Comparison of ENCODE assay signal across 12 cellular contexts in genomic region chr2:99487906-99488305, GRCh38. TPM values are rescaled to one million over a fixed set of nuclear protein-coding genes. Genes with fewer than 3 reads are reported as not detected.
A peak's percentile ranks its signal among the peaks of the same experiment; 100 is the strongest.
DNase-seq lines count a peak whose midpoint lies in the region; ATAC-seq, FAIRE-seq and TF ChIP-seq lines count a peak whose summit lies in the region.
"Had no signal": no experiment of that assay in that cellular context is flagged by ENCODE, and none has a peak within 500 bp of the region (broad histone marks: within the 10 kb centered on the region; RNA-seq: fewer than 3 reads in every experiment).

No MANE protein-coding gene starts in this region.

- peak overlapping the region in 1 of 2 donors; percentile 76 for H3K27ac Mint-ChIP-seq in T-cell
- H3K27ac Mint-ChIP-seq in immature natural killer cell, result peak overlapping the region in 4 of 6 donors; percentile 36 to 98 (median 97)

- H3K27ac ChIP-seq in BLaER1 treated with 17β-estradiol and CSF1 and Interleukin-3, amounts not matched to agents 10 nM and 100 nM, result no peak overlapping the region

- POLR2A ChIA-PET in T-cell (lab: Charles Lee), result interaction anchor here in 1 of 2 donors (0.6 kb wide), 1 partner anchor 46 kb away, joined by 3 read pairs; no protein-coding TSS in a partner anchor

- peaks cover 47 to 65% (median 64%) of the 10 kb centered on the region in 11 experiments; a peak in 21 of 22 replicates for H4K20me1 ChIP-seq in BLaER1 treated with 17β-estradiol and CSF1 and Interleukin-3, amounts not matched to agents 10 nM and 100 nM

- H3K9me3 Mint-ChIP-seq in T-cell, result no peaks in the 10 kb centered on the region
- no peaks in the 10 kb centered on the region for H3K9me3 Mint-ChIP-seq in immature natural killer cell

- DNase-seq in GM06990 (ENCODE audit: extremely low read depth, insufficient read length) (no peak), T-cell (no peak), immature natural killer cell (no peak), ecto neural progenitor cell (ENCODE audit: low spot score) (no peak), frontal cortex (ENCODE audit: low spot score in 2 of 2) (no peak)
- DNase-seq: activated CD4-positive, CD25-positive, alpha-beta regulatory T cell treated with anti-CD3 and anti-CD28 coated beads, Interleukin-2, amount 50 U/mL, for 72 hours; heart left ventricle; NCI-H510A; SIG-M5 had no signal

- no peaks in the 10 kb centered on the region for H3K9me3 ChIP-seq in BLaER1 treated with 17β-estradiol and CSF1 and Interleukin-3, amounts not matched to agents 10 nM and 100 nM (replicated peaks in 1 of 11)
- H3K9me3 ChIP-seq: heart left ventricle had no signal

- H3K36me3 ChIP-seq in BLaER1 treated with 17β-estradiol and CSF1 and Interleukin-3, amounts not matched to agents 10 nM and 100 nM, result peaks cover 0 to 12% (median 4%) of the 10 kb centered on the region in 11 experiments; a peak in 4 of 22 replicates
- H3K36me3 ChIP-seq in GM06990 (ENCODE audit: control insufficient read depth, insufficient read depth, low read length), result no peaks in the 10 kb centered on the region
- H3K36me3 ChIP-seq: heart left ventricle had no signal

- peak overlapping the region in 2 of 3 donors; percentile 96 to 99 for H3K4me3 Mint-ChIP-seq in T-cell
- peak overlapping the region in 4 of 5 donors; percentile 92 to 95 (median 94) for H3K4me3 Mint-ChIP-seq in immature natural killer cell

- H3K9ac ChIP-seq in BLaER1 treated with 17β-estradiol and CSF1 and Interleukin-3, amounts not matched to agents 10 nM and 100 nM, result peak overlapping the region in 4 of 11 experiments; percentile 5 to 94 (median 88); a peak in 3 of 22 replicates

- H3K27me3 ChIP-seq in BLaER1 treated with 17β-estradiol and CSF1 and Interleukin-3, amounts not matched to agents 10 nM and 100 nM, result no peaks in the 10 kb centered on the region
- H3K27me3 ChIP-seq in GM06990 (replicated peaks; ENCODE audit: control insufficient read depth, insufficient read depth, low read length), result no peaks in the 10 kb centered on the region
- H3K27me3 ChIP-seq: heart left ventricle had no signal

- H3K36me3 Mint-ChIP-seq in T-cell (no peaks in the 10 kb centered on the region), immature natural killer cell (no peaks in the 10 kb centered on the region)

- H3K4me3 ChIP-seq in BLaER1 treated with 17β-estradiol and CSF1 and Interleukin-3, amounts not matched to agents 10 nM and 100 nM, result peak overlapping the region in 8 of 10 experiments; percentile 68 to 96 (median 90); a peak in 11 of 20 replicates
- H3K4me3 ChIP-seq in GM06990 (replicated peaks; ENCODE audit: low read depth, low read length), result peak overlapping the region; percentile 80

- H3K4me1 Mint-ChIP-seq in T-cell, result peaks cover 55 to 63% (median 60%) of the 10 kb centered on the region in 3 donors
- peaks cover 24 to 52% of the 10 kb centered on the region in 2 donors for H3K4me1 Mint-ChIP-seq in immature natural killer cell

- H3K27me3 Mint-ChIP-seq in T-cell (no peaks in the 10 kb centered on the region), immature natural killer cell (ENCODE audit: low read depth in 3 of 3) (peaks cover 10 to 17% (median 12%) of the 10 kb centered on the region in 3 donors)

- CTCF ChIA-PET in T-cell (lab: Charles Lee), result no interaction called here

- no peak for ATAC-seq in T-cell (replicated peaks in 1 of 4)
- ATAC-seq in GM21447 (IDR thresholded peaks at IDR 0.05; ENCODE audit: unreplicated experiment), result no peak
- ATAC-seq in GM19395 (IDR thresholded peaks at IDR 0.05; ENCODE audit: unreplicated experiment), result no peak
- ATAC-seq: heart left ventricle had no signal

- peaks cover 27 to 48% (median 46%) of the 10 kb centered on the region in 10 experiments for H3K4me1 ChIP-seq in BLaER1 treated with 17β-estradiol and CSF1 and Interleukin-3, amounts not matched to agents 10 nM and 100 nM

- H3K4me2 ChIP-seq in BLaER1 treated with 17β-estradiol and CSF1 and Interleukin-3, amounts not matched to agents 10 nM and 100 nM, result peak overlapping the region; percentile 72 to 95 (median 86)

- TF ChIP-seq CTCF in GM06990 (IDR thresholded peaks at IDR 0.05; ENCODE audit: insufficient read depth, low read length, poor library complexity, severe bottlenecking), result no peak

- no peak for FAIRE-seq in frontal cortex (lab: Jason Lieb, UNC)

RNA-seq across cellular contexts. Expression of gene REV1, which starts 1.9 kb away (rescaled TPM):
- 10 to 100 TPM; 48.0 to 59.9 (median 50.3) TPM for total RNA-seq in T-cell
- 10 to 100 TPM; 11.5 to 14.5 (median 14.3) TPM for polyA plus RNA-seq in immature natural killer cell
- 84.8 TPM for total RNA-seq in frontal cortex
